Comparison of ENCODE assay signal across 8 cellular contexts in the genomic region with DNA sequence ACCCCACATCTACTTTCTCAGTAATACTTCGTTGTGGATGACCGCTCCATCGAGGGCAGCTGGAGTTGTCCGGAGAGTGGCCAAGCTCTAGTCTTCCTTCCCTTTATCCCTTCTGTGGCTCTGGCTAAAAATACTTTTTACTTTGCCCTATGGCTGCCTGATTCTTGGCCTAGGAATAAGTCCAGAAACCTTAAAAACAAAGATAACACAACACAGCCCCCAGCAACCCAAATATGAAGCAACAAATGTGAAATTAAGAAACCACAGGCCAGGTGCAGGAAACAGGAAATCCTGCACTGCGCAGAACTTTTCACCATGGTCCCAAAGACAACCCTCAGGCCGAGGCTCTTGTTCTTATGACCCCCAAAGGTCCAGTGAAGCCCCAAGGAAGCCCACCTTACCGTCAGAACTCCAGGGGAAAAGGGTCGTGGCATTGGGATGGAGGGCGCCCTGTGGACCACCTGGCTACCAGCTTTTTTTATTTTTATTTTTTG. TPM values are rescaled to one million over a fixed set of nuclear protein-coding genes. Genes with fewer than 3 reads are reported as not detected.
DNase-seq lines count a peak whose midpoint lies in the region; ATAC-seq and TF ChIP-seq lines count a peak whose summit lies in the region.
"Had no signal": no experiment of that assay in that cellular context is flagged by ENCODE, and none has a peak within 500 bp of the region (broad histone marks: within the 10 kb centered on the region; RNA-seq: fewer than 3 reads in every experiment).

No MANE protein-coding gene starts in this region.

- 54 to 84% methylated on average over 9 of the region's 9 CpGs for WGBS in sigmoid colon, 2 donors

- TF ChIP-seq EP300 in sigmoid colon (IDR thresholded peaks at IDR 0.05), result no peak

- peak overlapping the region; percentile 33 to 54 (median 44) for H3K27ac ChIP-seq in sigmoid colon

- peak; percentile 70 for DNase-seq in activated effector memory CD4-positive, alpha-beta T cell treated with anti-CD3 and anti-CD28 coated beads, Interleukin-2, amount 50 U/mL, for 16 hours
- no peak for DNase-seq in sigmoid colon
- no peak for DNase-seq in NCI-H446 (lab: John Stamatoyannopoulos, UW)
- no peak for DNase-seq in NCI-H2029 treated with DMSO at 0.1 percent for 48 hours (lab: John Stamatoyannopoulos, UW)
- no peak for DNase-seq in ecto neural progenitor cell (ENCODE audit: low spot score)

- H3K4me3 ChIP-seq in sigmoid colon, result no peak overlapping the region

- H3K4me1 ChIP-seq in sigmoid colon, result peaks cover 0 to 28% (median 10%) of the 10 kb centered on the region in 4 donors

- H3K9me3 ChIP-seq in sigmoid colon, result no peaks in the 10 kb centered on the region

- TF ChIP-seq POLR2A in sigmoid colon (IDR thresholded peaks at IDR 0.05), result no peak

- intact Hi-C loops in sigmoid colon (cut with DNase I), result no loop called here

- no peak for TF ChIP-seq CTCF in sigmoid colon (IDR thresholded peaks at IDR 0.05)

- no peaks in the 10 kb centered on the region for H3K27me3 ChIP-seq in sigmoid colon

- peaks cover 15 to 55% (median 22%) of the 10 kb centered on the region in 4 donors for H3K36me3 ChIP-seq in sigmoid colon

- ATAC-seq in GM19455 (IDR thresholded peaks at IDR 0.05; ENCODE audit: unreplicated experiment) (peak; percentile 46), HG03521 (IDR thresholded peaks at IDR 0.05; ENCODE audit: unreplicated experiment) (peak; percentile 46)

RNA-seq across cellular contexts. Expression of a gene that starts 26.0 kb away (rescaled TPM):
- 10 to 100 TPM; 17.6 to 32.7 (median 22.2) TPM for total RNA-seq in sigmoid colon
- 10 to 100 TPM in 2 of 3 donors, 1 to 10 TPM in 1; 9.6 to 15.0 (median 11.6) TPM for polyA plus RNA-seq in sigmoid colon

RNA-seq across cellular contexts. Expression of a gene that starts 28.5 kb away (rescaled TPM):
- total RNA-seq in sigmoid colon, result 10 to 100 TPM; 24.1 to 53.6 (median 37.3) TPM
- polyA plus RNA-seq in sigmoid colon, result 10 to 100 TPM; 40.2 to 57.4 (median 48.6) TPM

RNA-seq across cellular contexts. Expression of a gene that starts 42.3 kb away (rescaled TPM):
- 1 to 10 TPM in 3 of 4 donors, under 1 TPM in 1; 0.71 to 3.0 (median 1.6) TPM for total RNA-seq in sigmoid colon
- under 1 TPM in 1 of 3 donors, not detected in 2; 0.85 TPM for polyA plus RNA-seq in sigmoid colon

RNA-seq across cellular contexts. Expression of a gene that starts 55.4 kb away (rescaled TPM):
- total RNA-seq in sigmoid colon, result under 1 TPM in 1 of 4 donors, not detected in 3; 0.33 TPM
- polyA plus RNA-seq in sigmoid colon, result not detected
- total RNA-seq: glomerular endothelial cell had no signal
